ENCODE assay signal across 11 cellular contexts in genomic region chr7:107594961-107595737, GRCh38. TPM values are rescaled to one million over a fixed set of nuclear protein-coding genes. Genes with fewer than 3 reads are reported as not detected.
DNase-seq lines count a peak whose midpoint lies in the region; ATAC-seq lines count a peak whose summit lies in the region.
"Had no signal": no experiment of that assay in that cellular context is flagged by ENCODE, and none has a peak within 500 bp of the region (broad histone marks: within the 10 kb centered on the region; RNA-seq: fewer than 3 reads in every experiment).

No MANE protein-coding gene starts in this region.

- no peaks in the 10 kb centered on the region for H3K27me3 Mint-ChIP-seq in activated CD4-positive, alpha-beta T cell treated with anti-CD3 and anti-CD28 coated beads for 36 hours
- no peaks in the 10 kb centered on the region for H3K27me3 Mint-ChIP-seq in activated CD8-positive, alpha-beta T cell treated with anti-CD3 and anti-CD28 coated beads, Interleukin-2, amount 10 ng/mL, durations not matched to agents 7 days and 5 days (ENCODE audit: low read depth)

- DNase-seq in Right ventricle myocardium inferior (ENCODE audit: missing footprints) = no peak
- DNase-seq in cardiac septum (ENCODE audit: low spot score) = no peak
- DNase-seq in left lobe of liver (ENCODE audit: low spot score) = no peak
- DNase-seq in activated CD4-positive, alpha-beta T cell treated with anti-CD3 and anti-CD28 coated beads for 36 hours = no peak
- no peak for DNase-seq in NCI-H1417 (lab: John Stamatoyannopoulos, UW)
- no peak for DNase-seq in NCI-H1930 (lab: John Stamatoyannopoulos, UW)
- DNase-seq in activated CD8-positive, alpha-beta T cell treated with anti-CD3 and anti-CD28 coated beads, Interleukin-2, amount 10 ng/mL, durations not matched to agents 7 days and 5 days = no peak
- DNase-seq: 8988T; activated CD4-positive, alpha-beta T cell treated with anti-CD3 and anti-CD28 coated beads for 4 hours; NCI-H2107 had no signal

- CTCF ChIA-PET in activated CD4-positive, alpha-beta T cell treated with anti-CD3 and anti-CD28 coated beads for 36 hours (lab: Charles Lee) = interaction anchor here (0.6 to 1.4 kb wide), 3 partner anchors 11 to 132 kb away, joined by 3 to 4 read pairs (median 3); no protein-coding TSS in a partner anchor
- CTCF ChIA-PET in activated CD8-positive, alpha-beta T cell treated with anti-CD3 and anti-CD28 coated beads, Interleukin-2, amount 10 ng/mL, durations not matched to agents 7 days and 5 days (lab: Charles Lee) = interaction anchor here (0.6 kb wide), 1 partner anchor 70 kb away, joined by 3 read pairs; no protein-coding TSS in a partner anchor

- intact Hi-C loops in Right ventricle myocardium inferior (cut with DNase I) = no loop called here
- intact Hi-C loops in cardiac septum (cut with DNase I) = loop anchor here (2.0 kb wide), 1 partner anchor 14 kb away; the partner anchor contains the start of gene BCAP29
- intact Hi-C loops in activated CD4-positive, alpha-beta T cell treated with anti-CD3 and anti-CD28 coated beads for 36 hours (cut with DNase I, micrococcal nuclease) = no loop called here

- no peak overlapping the region for H3K27ac Mint-ChIP-seq in activated CD4-positive, alpha-beta T cell treated with anti-CD3 and anti-CD28 coated beads for 36 hours
- H3K27ac Mint-ChIP-seq in activated CD8-positive, alpha-beta T cell treated with anti-CD3 and anti-CD28 coated beads, Interleukin-2, amount 10 ng/mL, durations not matched to agents 7 days and 5 days = no peak overlapping the region

- peaks cover 9% of the 10 kb centered on the region for H3K36me3 Mint-ChIP-seq in activated CD4-positive, alpha-beta T cell treated with anti-CD3 and anti-CD28 coated beads for 36 hours (ENCODE audit: low read depth)
- peaks cover 19% of the 10 kb centered on the region for H3K36me3 Mint-ChIP-seq in activated CD8-positive, alpha-beta T cell treated with anti-CD3 and anti-CD28 coated beads, Interleukin-2, amount 10 ng/mL, durations not matched to agents 7 days and 5 days (ENCODE audit: low read depth)

- no peaks in the 10 kb centered on the region for H3K9me3 Mint-ChIP-seq in activated CD4-positive, alpha-beta T cell treated with anti-CD3 and anti-CD28 coated beads for 36 hours (ENCODE audit: low read depth)
- no peaks in the 10 kb centered on the region for H3K9me3 Mint-ChIP-seq in activated CD8-positive, alpha-beta T cell treated with anti-CD3 and anti-CD28 coated beads, Interleukin-2, amount 10 ng/mL, durations not matched to agents 7 days and 5 days (ENCODE audit: insufficient read depth)

- ATAC-seq in Right ventricle myocardium inferior = peak; percentile 76
- peak; percentile 49 for ATAC-seq in left lobe of liver
- ATAC-seq in activated CD4-positive, alpha-beta T cell treated with anti-CD3 and anti-CD28 coated beads for 36 hours = no peak
- no peak for ATAC-seq in activated CD8-positive, alpha-beta T cell treated with anti-CD3 and anti-CD28 coated beads, Interleukin-2, amount 10 ng/mL, durations not matched to agents 7 days and 5 days

- POLR2A ChIA-PET in activated CD4-positive, alpha-beta T cell treated with anti-CD3 and anti-CD28 coated beads for 36 hours (lab: Charles Lee) = no interaction called here
- POLR2A ChIA-PET in activated CD8-positive, alpha-beta T cell treated with anti-CD3 and anti-CD28 coated beads, Interleukin-2, amount 10 ng/mL, durations not matched to agents 7 days and 5 days (lab: Charles Lee) = no interaction called here

- H3K4me3 Mint-ChIP-seq in activated CD4-positive, alpha-beta T cell treated with anti-CD3 and anti-CD28 coated beads for 36 hours = no peak overlapping the region
- H3K4me3 Mint-ChIP-seq in activated CD8-positive, alpha-beta T cell treated with anti-CD3 and anti-CD28 coated beads, Interleukin-2, amount 10 ng/mL, durations not matched to agents 7 days and 5 days = no peak overlapping the region

- H3K27ac ChIP-seq in cingulate gyrus (ENCODE audit: low read depth, low read length) = peak overlapping the region; percentile 32

- no peaks in the 10 kb centered on the region for H3K4me1 Mint-ChIP-seq in activated CD4-positive, alpha-beta T cell treated with anti-CD3 and anti-CD28 coated beads for 36 hours
- no peaks in the 10 kb centered on the region for H3K4me1 Mint-ChIP-seq in activated CD8-positive, alpha-beta T cell treated with anti-CD3 and anti-CD28 coated beads, Interleukin-2, amount 10 ng/mL, durations not matched to agents 7 days and 5 days (ENCODE audit: low read depth)

RNA-seq across cellular contexts. Expression of gene BCAP29, which starts 15.1 kb away (rescaled TPM):
- total RNA-seq in Right ventricle myocardium inferior (113 TPM), cardiac septum (109 TPM), left lobe of liver (25.1 TPM)
- 10 to 100 TPM; 31.4 to 38.8 TPM for total RNA-seq in activated CD4-positive, alpha-beta T cell treated with anti-CD3 and anti-CD28 coated beads for 36 hours
- 10 to 100 TPM; 32.1 to 32.7 TPM for total RNA-seq in activated CD8-positive, alpha-beta T cell treated with anti-CD3 and anti-CD28 coated beads, Interleukin-2, amount 10 ng/mL, durations not matched to agents 7 days and 5 days

RNA-seq across cellular contexts. Expression of gene DUS4L, which starts 31.4 kb away (rescaled TPM):
- total RNA-seq in Right ventricle myocardium inferior = 7.7 TPM
- total RNA-seq in cardiac septum = 7.9 TPM
- 3.1 TPM for total RNA-seq in left lobe of liver
- 10 to 100 TPM; 12.8 to 13.3 TPM for total RNA-seq in activated CD4-positive, alpha-beta T cell treated with anti-CD3 and anti-CD28 coated beads for 36 hours
- 10 to 100 TPM; 10.3 to 11.1 TPM for total RNA-seq in activated CD8-positive, alpha-beta T cell treated with anti-CD3 and anti-CD28 coated beads, Interleukin-2, amount 10 ng/mL, durations not matched to agents 7 days and 5 days

RNA-seq across cellular contexts. Expression of gene COG5, which starts 31.4 kb away (rescaled TPM):
- total RNA-seq in Right ventricle myocardium inferior = 55.8 TPM
- total RNA-seq in cardiac septum = 43.9 TPM
- total RNA-seq in left lobe of liver = 12.9 TPM
- total RNA-seq in activated CD4-positive, alpha-beta T cell treated with anti-CD3 and anti-CD28 coated beads for 36 hours = 10 to 100 TPM; 34.1 to 35.5 TPM
- 10 to 100 TPM; 31.3 to 31.8 TPM for total RNA-seq in activated CD8-positive, alpha-beta T cell treated with anti-CD3 and anti-CD28 coated beads, Interleukin-2, amount 10 ng/mL, durations not matched to agents 7 days and 5 days

Comparison
In these comparisons a context has a peak if more than half of its experiments do, and no peak if none do; other contexts are left out.
1. ATAC-seq: peak in Right ventricle myocardium inferior (single experiment) and left lobe of liver (single experiment); none in activated CD4-positive, alpha-beta T cell treated with anti-CD3 and anti-CD28 coated beads for 36 hours (single experiment) and activated CD8-positive, alpha-beta T cell treated with anti-CD3 and anti-CD28 coated beads, Interleukin-2, amount 10 ng/mL, durations not matched to agents 7 days and 5 days (single experiment).